Comparison of ENCODE assay signal across 10 cellular contexts in genomic region chr14:32703246-32703645, GRCh38.
DNase-seq lines count a peak whose midpoint lies in the region; ATAC-seq and TF ChIP-seq lines count a peak whose summit lies in the region.
"Had no signal": no experiment of that assay in that cellular context is flagged by ENCODE, and none has a peak within 500 bp of the region (broad histone marks: within the 10 kb centered on the region; RNA-seq: fewer than 3 reads in every experiment).

No MANE protein-coding gene starts in this region.

- H3K36me3 ChIP-seq in OCI-LY7 (ENCODE audit: insufficient read depth, low read length) (no peaks in the 10 kb centered on the region), esophagus muscularis mucosa (no peaks in the 10 kb centered on the region), BE2C (no peaks in the 10 kb centered on the region)

- no peaks in the 10 kb centered on the region for H3K9me3 ChIP-seq in OCI-LY7 (ENCODE audit: low read length)
- H3K9me3 ChIP-seq in esophagus muscularis mucosa: no peaks in the 10 kb centered on the region
- H3K9me3 ChIP-seq in BE2C: no peaks in the 10 kb centered on the region

- intact Hi-C loops in OCI-LY7 (cut with micrococcal nuclease; ENCODE audit: unreplicated experiment): no loop called here
- intact Hi-C loops in esophagus muscularis mucosa (cut with DNase I): loop anchor here (10.0 kb wide), 1 partner anchor 88 kb away; no protein-coding TSS in a partner anchor

- TF ChIP-seq EP300 in esophagus muscularis mucosa (IDR thresholded peaks at IDR 0.05): no peak

- H3K27ac ChIP-seq in OCI-LY7 (ENCODE audit: low read depth, low read length, poor library complexity, severe bottlenecking) (no peak overlapping the region), esophagus muscularis mucosa (replicated peaks in 1 of 4) (peak overlapping the region; percentile 76 to 85 (median 83))

- peak overlapping the region; percentile 88 for H3K27ac Mint-ChIP-seq in memory B cell
- peak overlapping the region; percentile 86 for H3K27ac Mint-ChIP-seq in stimulated activated memory B cell treated with anti-CD40 and anti-IgM and Interleukin-4, amounts not matched to agents 10 μg/mL and 1 μg/mL and 100 μg/mL, for 72 hours
- H3K27ac Mint-ChIP-seq in HFFc6: no peak overlapping the region

- no peaks in the 10 kb centered on the region for H3K9me2 ChIP-seq in OCI-LY7 (ENCODE audit: insufficient read depth, low read length)

- no peak for TF ChIP-seq CTCF in OCI-LY7 (conservative IDR thresholded peaks at IDR 0.05; ENCODE audit: low read length)
- no peak for TF ChIP-seq CTCF in esophagus muscularis mucosa (IDR thresholded peaks at IDR 0.05)
- TF ChIP-seq CTCF in BE2C (IDR thresholded peaks at IDR 0.05; ENCODE audit: low read depth, low read length): no peak
- TF ChIP-seq CTCF in HFFc6 (IDR thresholded peaks at IDR 0.05): no peak

- ATAC-seq in memory B cell (ENCODE audit: low read depth): no peak
- no peak for ATAC-seq in stimulated activated memory B cell treated with anti-CD40 and anti-IgM and Interleukin-4, amounts not matched to agents 10 μg/mL and 1 μg/mL and 100 μg/mL, for 72 hours
- no peak for ATAC-seq in HG02610 (IDR thresholded peaks at IDR 0.05; ENCODE audit: unreplicated experiment)

- H3K4me3 Mint-ChIP-seq in memory B cell (no peak overlapping the region), HFFc6 (no peak overlapping the region)
- H3K4me3 Mint-ChIP-seq in stimulated activated memory B cell treated with anti-CD40 and anti-IgM and Interleukin-4, amounts not matched to agents 10 μg/mL and 1 μg/mL and 100 μg/mL, for 72 hours: no peak overlapping the region
- H3K4me3 Mint-ChIP-seq: activated CD4-positive, alpha-beta memory T cell treated with anti-CD3 and anti-CD28 coated beads for 36 hours had no signal

- BruUV-seq in OCI-LY7 (replicated peaks; lab: Mats Ljungman, UMichigan): no TSS peak

- POLR2A ChIA-PET in OCI-LY7 (lab: Charles Lee): no interaction called here

- H3K4me1 Mint-ChIP-seq in memory B cell (peaks cover 20% of the 10 kb centered on the region), HFFc6 (ENCODE audit: low read depth) (peaks cover 35% of the 10 kb centered on the region)
- peaks cover 20% of the 10 kb centered on the region for H3K4me1 Mint-ChIP-seq in stimulated activated memory B cell treated with anti-CD40 and anti-IgM and Interleukin-4, amounts not matched to agents 10 μg/mL and 1 μg/mL and 100 μg/mL, for 72 hours

- H3K27me3 Mint-ChIP-seq in memory B cell (no peaks in the 10 kb centered on the region), HFFc6 (ENCODE audit: insufficient read depth) (no peaks in the 10 kb centered on the region)
- H3K27me3 Mint-ChIP-seq in stimulated activated memory B cell treated with anti-CD40 and anti-IgM and Interleukin-4, amounts not matched to agents 10 μg/mL and 1 μg/mL and 100 μg/mL, for 72 hours: no peaks in the 10 kb centered on the region
- H3K27me3 Mint-ChIP-seq: activated CD4-positive, alpha-beta memory T cell treated with anti-CD3 and anti-CD28 coated beads for 36 hours had no signal

- H2AFZ ChIP-seq in OCI-LY7 (ENCODE audit: low read length): peak overlapping the region; percentile 73

- H3K27me3 ChIP-seq in esophagus muscularis mucosa (no peaks in the 10 kb centered on the region), BE2C (no peaks in the 10 kb centered on the region; the same call in 1 of the 2 replicates)

- CTCF ChIA-PET in OCI-LY7 (lab: Charles Lee; ENCODE audit: unreplicated experiment): no interaction called here

- H3K79me2 ChIP-seq in OCI-LY7 (ENCODE audit: insufficient read depth, low read depth, low read length): no peaks in the 10 kb centered on the region

- WGBS in esophagus muscularis mucosa: 27% methylated on average over 4 of the region's 4 CpGs

- H3K36me3 Mint-ChIP-seq in memory B cell: no peaks in the 10 kb centered on the region
- H3K36me3 Mint-ChIP-seq in stimulated activated memory B cell treated with anti-CD40 and anti-IgM and Interleukin-4, amounts not matched to agents 10 μg/mL and 1 μg/mL and 100 μg/mL, for 72 hours: peaks cover 8% of the 10 kb centered on the region
- H3K36me3 Mint-ChIP-seq in HFFc6 (ENCODE audit: low read depth): no peaks in the 10 kb centered on the region
- H3K36me3 Mint-ChIP-seq: activated CD4-positive, alpha-beta memory T cell treated with anti-CD3 and anti-CD28 coated beads for 36 hours had no signal

- H3K4me1 ChIP-seq in OCI-LY7 (ENCODE audit: insufficient read depth, low read length, poor library complexity, severe bottlenecking): peaks cover 14% of the 10 kb centered on the region
- peaks cover 30 to 52% (median 49%) of the 10 kb centered on the region in 4 donors for H3K4me1 ChIP-seq in esophagus muscularis mucosa
- peaks cover 11% of the 10 kb centered on the region for H3K4me1 ChIP-seq in BE2C

- H3K9me3 Mint-ChIP-seq in memory B cell (peaks cover 4% of the 10 kb centered on the region), HFFc6 (no peaks in the 10 kb centered on the region)
- peaks cover 6% of the 10 kb centered on the region for H3K9me3 Mint-ChIP-seq in stimulated activated memory B cell treated with anti-CD40 and anti-IgM and Interleukin-4, amounts not matched to agents 10 μg/mL and 1 μg/mL and 100 μg/mL, for 72 hours
- H3K9me3 Mint-ChIP-seq: activated CD4-positive, alpha-beta memory T cell treated with anti-CD3 and anti-CD28 coated beads for 36 hours had no signal

- no peak for TF ChIP-seq POLR2A in esophagus muscularis mucosa (IDR thresholded peaks at IDR 0.05; ENCODE audit: low read depth)

- no peaks in the 10 kb centered on the region for H4K20me1 ChIP-seq in OCI-LY7 (ENCODE audit: insufficient read depth, low read length)

- no peak overlapping the region for H3K4me3 ChIP-seq in OCI-LY7 (ENCODE audit: low read depth, low read length, poor library complexity, severe bottlenecking)
- H3K4me3 ChIP-seq in esophagus muscularis mucosa: peak overlapping the region in 3 of 4 donors; percentile 5 to 39 (median 21)
- no peak overlapping the region for H3K4me3 ChIP-seq in BE2C (ENCODE audit: low read depth, low read length)

- DNase-seq in OCI-LY7 (ENCODE audit: low spot score) (no peak), esophagus muscularis mucosa (ENCODE audit: extremely low spot score) (no peak), memory B cell (ENCODE audit: low spot score in 2 of 2) (no peak), BE2C (no peak), HFFc6 (no peak), NCI-H748 treated with DMSO at 0.1 percent for 48 hours (lab: John Stamatoyannopoulos, UW) (no peak)
- DNase-seq: Kasumi-1 had no signal

- H3K4me2 ChIP-seq in OCI-LY7 (ENCODE audit: low read length): peak overlapping the region; percentile 38

Comparison
In these comparisons a context has a peak if more than half of its experiments do, and no peak if none do; other contexts are left out.
1. H3K4me3 ChIP-seq: peak in esophagus muscularis mucosa (3 of 4); none in OCI-LY7 (single experiment) and BE2C (single experiment).